ENCODE assay signal across 20 cellular contexts in the genomic region with DNA sequence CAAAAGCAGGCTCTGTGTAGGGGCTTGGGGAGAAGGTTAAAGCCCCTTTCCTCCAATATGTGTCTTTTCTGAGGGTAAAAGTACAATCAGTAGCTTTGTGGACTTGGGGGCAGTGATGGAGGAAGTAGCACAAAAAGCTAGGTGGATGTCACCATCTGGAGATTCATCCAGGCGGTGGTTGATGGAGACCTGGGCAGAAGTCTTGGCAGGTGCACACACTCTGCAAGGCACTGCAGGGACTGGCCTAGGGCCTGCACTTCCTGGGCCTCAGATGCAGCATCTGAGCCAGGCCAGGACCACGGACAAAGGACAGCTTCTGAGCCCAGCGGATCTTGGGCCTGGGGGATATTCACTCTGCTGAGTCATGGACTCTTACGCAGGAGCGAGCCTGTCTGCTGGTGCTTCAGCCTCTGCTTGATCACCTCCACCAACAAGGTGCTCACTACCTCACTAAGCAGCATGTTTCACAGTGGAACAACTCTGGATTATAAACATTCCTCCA.
DNase-seq lines count a peak whose midpoint lies in the region; ATAC-seq and TF ChIP-seq lines count a peak whose summit lies in the region.
"Had no signal": no experiment of that assay in that cellular context is flagged by ENCODE, and none has a peak within 500 bp of the region (broad histone marks: within the 10 kb centered on the region; RNA-seq: fewer than 3 reads in every experiment).

No MANE protein-coding gene starts in this region.

- no peaks in the 10 kb centered on the region for H4K20me1 ChIP-seq in IMR-90 (ENCODE audit: insufficient read depth, low read length)

- H2BK20ac ChIP-seq in IMR-90 (ENCODE audit: low read depth, low read length), result no peak overlapping the region

- H3K36me3 ChIP-seq in IMR-90 (ENCODE audit: control insufficient read depth, insufficient read depth, low read length) (no peaks in the 10 kb centered on the region), parathyroid adenoma (ENCODE audit: control insufficient read depth, insufficient read depth, low read length) (no peaks in the 10 kb centered on the region)
- H3K36me3 ChIP-seq: adrenal gland, breast epithelium, colonic mucosa, esophagus muscularis mucosa, neural progenitor cell, thoracic aorta had no signal

- H3K27me3 Mint-ChIP-seq in activated naive CD4-positive, alpha-beta T cell treated with anti-CD3 and anti-CD28 coated beads for 36 hours (ENCODE audit: low read depth), result no peaks in the 10 kb centered on the region
- H3K27me3 Mint-ChIP-seq in activated naive CD8-positive, alpha-beta T cell treated with anti-CD3 and anti-CD28 coated beads, Interleukin-2, amount 10 ng/mL, durations not matched to agents 7 days and 5 days, result no peaks in the 10 kb centered on the region
- H3K27me3 Mint-ChIP-seq: effector memory CD8-positive, alpha-beta T cell; stimulated activated memory B cell treated with anti-CD40 and anti-IgM and Interleukin-4, amounts not matched to agents 10 μg/mL and 1 μg/mL and 100 μg/mL, for 72 hours had no signal

- no peak overlapping the region for H2AK9ac ChIP-seq in IMR-90 (replicated peaks; ENCODE audit: low read depth, low read length, poor library complexity)

- no peak overlapping the region for H3K23ac ChIP-seq in IMR-90 (ENCODE audit: low read depth, low read length)

- H3K4me1 Mint-ChIP-seq in activated naive CD4-positive, alpha-beta T cell treated with anti-CD3 and anti-CD28 coated beads for 36 hours (ENCODE audit: low read depth), result peaks cover 47% of the 10 kb centered on the region
- peaks cover 25% of the 10 kb centered on the region for H3K4me1 Mint-ChIP-seq in activated naive CD8-positive, alpha-beta T cell treated with anti-CD3 and anti-CD28 coated beads, Interleukin-2, amount 10 ng/mL, durations not matched to agents 7 days and 5 days

- H3K79me1 ChIP-seq in IMR-90 (ENCODE audit: low read depth in 1 of 2, low read length in 2 of 2), result no peaks in the 10 kb centered on the region

- dilution Hi-C loops in IMR-90 (cut with HindIII; ENCODE audit: low sequenced_read_pairs, unreplicated experiment), result no loop called here

- POLR2A ChIA-PET in IMR-90 (lab: Charles Lee; ENCODE audit: unreplicated experiment), result no interaction called here
- POLR2A ChIA-PET in activated naive CD8-positive, alpha-beta T cell treated with anti-CD3 and anti-CD28 coated beads, Interleukin-2, amount 10 ng/mL, durations not matched to agents 7 days and 5 days (lab: Charles Lee), result no interaction called here

- no peaks in the 10 kb centered on the region for H3K9me1 ChIP-seq in IMR-90 (ENCODE audit: insufficient read depth, low read length)

- H3K9me3 ChIP-seq in IMR-90 (ENCODE audit: control insufficient read depth, insufficient read depth, low read length) (no peaks in the 10 kb centered on the region), parathyroid adenoma (ENCODE audit: control insufficient read depth, low read length) (no peaks in the 10 kb centered on the region)
- H3K9me3 ChIP-seq: adrenal gland, breast epithelium, colonic mucosa, esophagus muscularis mucosa, psoas muscle, thoracic aorta had no signal

- in situ Hi-C loops in IMR-90 (cut with MboI; ENCODE audit: low sequenced_read_pairs), result no loop called here

- WGBS in IMR-90 (ENCODE audit: extremely low coverage in 2 of 2, insufficient read length in 1 of 2), 2 experiments, result 92% methylated on average over 2 of the region's 5 CpGs; no CpG with 5 or more reads in 1 of the 2 experiments

- no peak overlapping the region for H3K4ac ChIP-seq in IMR-90 (ENCODE audit: low read depth, low read length)

- H3K27me3 ChIP-seq in IMR-90 (ENCODE audit: control insufficient read depth, insufficient read depth, low read length) (peaks cover 11% of the 10 kb centered on the region), parathyroid adenoma (ENCODE audit: control insufficient read depth, insufficient read depth, low read length) (no peaks in the 10 kb centered on the region)
- H3K27me3 ChIP-seq: adrenal gland, breast epithelium, colonic mucosa, esophagus muscularis mucosa, neural progenitor cell had no signal

- peaks cover 2% of the 10 kb centered on the region; the same call in 1 of the 2 replicates for H3K4me1 ChIP-seq in IMR-90 (ENCODE audit: control insufficient read depth, insufficient read depth, low read length)
- H3K4me1 ChIP-seq in parathyroid adenoma, result peaks cover 30% of the 10 kb centered on the region
- H3K4me1 ChIP-seq: breast epithelium, colonic mucosa had no signal

- no peak overlapping the region for H3K4me3 ChIP-seq in IMR-90 (ENCODE audit: insufficient read depth, low read depth, low read length)
- no peak overlapping the region for H3K4me3 ChIP-seq in parathyroid adenoma (ENCODE audit: low read depth, low read length)
- H3K4me3 ChIP-seq: adrenal gland, breast epithelium, colonic mucosa, esophagus muscularis mucosa, neural progenitor cell, psoas muscle, thoracic aorta had no signal

- H3K27ac ChIP-seq in IMR-90 (ENCODE audit: insufficient read depth, low read length) (no peak overlapping the region), parathyroid adenoma (peak overlapping the region; percentile 63)
- H3K27ac ChIP-seq: adrenal gland, breast epithelium, colonic mucosa, esophagus muscularis mucosa, neural progenitor cell, psoas muscle, thoracic aorta had no signal

- H4K91ac ChIP-seq in IMR-90 (ENCODE audit: insufficient read depth, low read depth, low read length), result no peak overlapping the region

- H3K4me3 Mint-ChIP-seq in activated naive CD4-positive, alpha-beta T cell treated with anti-CD3 and anti-CD28 coated beads for 36 hours, result no peak overlapping the region
- no peak overlapping the region for H3K4me3 Mint-ChIP-seq in activated naive CD8-positive, alpha-beta T cell treated with anti-CD3 and anti-CD28 coated beads, Interleukin-2, amount 10 ng/mL, durations not matched to agents 7 days and 5 days
- H3K4me3 Mint-ChIP-seq: effector memory CD8-positive, alpha-beta T cell; neural progenitor cell; stimulated activated memory B cell treated with anti-CD40 and anti-IgM and Interleukin-4, amounts not matched to agents 10 μg/mL and 1 μg/mL and 100 μg/mL, for 72 hours had no signal

- H3K14ac ChIP-seq in IMR-90 (replicated peaks; ENCODE audit: low read depth, low read length), result no peak overlapping the region

- no peak overlapping the region for H3K56ac ChIP-seq in IMR-90 (ENCODE audit: extremely low read depth, insufficient read depth, low read length)

- no peaks in the 10 kb centered on the region for H3K36me3 Mint-ChIP-seq in activated naive CD4-positive, alpha-beta T cell treated with anti-CD3 and anti-CD28 coated beads for 36 hours (ENCODE audit: low read depth)
- H3K36me3 Mint-ChIP-seq in activated naive CD8-positive, alpha-beta T cell treated with anti-CD3 and anti-CD28 coated beads, Interleukin-2, amount 10 ng/mL, durations not matched to agents 7 days and 5 days, result no peaks in the 10 kb centered on the region
- H3K36me3 Mint-ChIP-seq: neural progenitor cell; stimulated activated memory B cell treated with anti-CD40 and anti-IgM and Interleukin-4, amounts not matched to agents 10 μg/mL and 1 μg/mL and 100 μg/mL, for 72 hours had no signal

- peak; percentile 10 for DNase-seq in activated naive CD4-positive, alpha-beta T cell treated with anti-CD3 and anti-CD28 coated beads for 36 hours
- DNase-seq in activated naive CD4-positive, alpha-beta T cell treated with Interleukin-2 at 50 U/mL for 16 hours, result no peak
- peak; percentile 5 for DNase-seq in IMR-90
- DNase-seq in activated naive CD8-positive, alpha-beta T cell treated with anti-CD3 and anti-CD28 coated beads, Interleukin-2, amount 10 ng/mL, durations not matched to agents 7 days and 5 days, result no peak
- no peak for DNase-seq in NCI-H510A (lab: John Stamatoyannopoulos, UW)
- DNase-seq: adrenal gland; colonic mucosa; DND-41; effector memory CD8-positive, alpha-beta T cell; hippocampal formation; NCI-H1930; psoas muscle; T-helper 1 cell had no signal

- TF ChIP-seq RAD21 in IMR-90 (IDR thresholded peaks at IDR 0.05; ENCODE audit: low read length), result no peak

- no peak overlapping the region for H3K4me2 ChIP-seq in IMR-90 (ENCODE audit: low read depth, low read length)
- no peak overlapping the region for H3K4me2 ChIP-seq in parathyroid adenoma (ENCODE audit: low read length)
- H3K4me2 ChIP-seq: neural progenitor cell had no signal

- H3K9ac ChIP-seq in IMR-90 (ENCODE audit: low read depth, low read length) (no peak overlapping the region), parathyroid adenoma (no peak overlapping the region)
- H3K9ac ChIP-seq: neural progenitor cell had no signal

- H4K5ac ChIP-seq in IMR-90 (ENCODE audit: low read depth, low read length), result no peak overlapping the region

- CTCF ChIA-PET in activated naive CD4-positive, alpha-beta T cell treated with anti-CD3 and anti-CD28 coated beads for 36 hours (lab: Charles Lee), result interaction anchor here (1.2 to 1.4 kb wide), 2 partner anchors 39 to 102 kb away, joined by 3 to 5 read pairs; no protein-coding TSS in a partner anchor
- CTCF ChIA-PET in IMR-90 (lab: Yijun Ruan, JAX), result interaction anchor here (1.4 kb wide), 1 partner anchor 39 kb away, joined by 3 read pairs; no protein-coding TSS in a partner anchor

- peak overlapping the region; percentile 84 for H3K27ac Mint-ChIP-seq in activated naive CD4-positive, alpha-beta T cell treated with anti-CD3 and anti-CD28 coated beads for 36 hours
- peak overlapping the region; percentile 76 for H3K27ac Mint-ChIP-seq in activated naive CD8-positive, alpha-beta T cell treated with anti-CD3 and anti-CD28 coated beads, Interleukin-2, amount 10 ng/mL, durations not matched to agents 7 days and 5 days
- H3K27ac Mint-ChIP-seq: neural progenitor cell; stimulated activated memory B cell treated with anti-CD40 and anti-IgM and Interleukin-4, amounts not matched to agents 10 μg/mL and 1 μg/mL and 100 μg/mL, for 72 hours had no signal

- H2AFZ ChIP-seq in IMR-90 (replicated peaks; ENCODE audit: low read length, poor library complexity), result no peak overlapping the region
- no peak overlapping the region for H2AFZ ChIP-seq in parathyroid adenoma
- H2AFZ ChIP-seq: neural progenitor cell had no signal

- no peak overlapping the region for H3K18ac ChIP-seq in IMR-90 (ENCODE audit: low read depth, low read length)

- no peak for ATAC-seq in IMR-90 (ENCODE audit: low read depth)
- ATAC-seq in activated naive CD8-positive, alpha-beta T cell treated with anti-CD3 and anti-CD28 coated beads, Interleukin-2, amount 10 ng/mL, durations not matched to agents 7 days and 5 days (ENCODE audit: low read depth), result no peak
- no peak for ATAC-seq in GM19397 (IDR thresholded peaks at IDR 0.05; ENCODE audit: unreplicated experiment)
- ATAC-seq: effector memory CD8-positive, alpha-beta T cell; psoas muscle; stimulated activated memory B cell treated with anti-CD40 and anti-IgM and Interleukin-4, amounts not matched to agents 10 μg/mL and 1 μg/mL and 100 μg/mL, for 72 hours had no signal

- no peak overlapping the region for H2BK120ac ChIP-seq in IMR-90 (ENCODE audit: low read depth, low read length)

- no peaks in the 10 kb centered on the region for H3K9me3 Mint-ChIP-seq in activated naive CD4-positive, alpha-beta T cell treated with anti-CD3 and anti-CD28 coated beads for 36 hours
- H3K9me3 Mint-ChIP-seq in activated naive CD8-positive, alpha-beta T cell treated with anti-CD3 and anti-CD28 coated beads, Interleukin-2, amount 10 ng/mL, durations not matched to agents 7 days and 5 days, result no peaks in the 10 kb centered on the region
- H3K9me3 Mint-ChIP-seq: effector memory CD8-positive, alpha-beta T cell; neural progenitor cell; stimulated activated memory B cell treated with anti-CD40 and anti-IgM and Interleukin-4, amounts not matched to agents 10 μg/mL and 1 μg/mL and 100 μg/mL, for 72 hours had no signal

- H2AK5ac ChIP-seq in IMR-90 (ENCODE audit: low read depth, low read length), result no peak overlapping the region

- H2BK5ac ChIP-seq in IMR-90 (ENCODE audit: low read depth, low read length, poor library complexity, severe bottlenecking), result no peak overlapping the region

- no peak overlapping the region for H4K8ac ChIP-seq in IMR-90 (ENCODE audit: low read depth in 2 of 2, low read length in 2 of 2)

- BruUV-seq in IMR-90 (replicated peaks; lab: Mats Ljungman, UMichigan), result no TSS peak

- intact Hi-C loops in activated naive CD4-positive, alpha-beta T cell treated with anti-CD3 and anti-CD28 coated beads for 36 hours (cut with micrococcal nuclease), result loop anchor here (2.0 to 10.0 kb wide), 4 partner anchors 521 to 1776 kb away; partner anchors contain the start of genes ARPC2 and DNPEP
- intact Hi-C loops in IMR-90 (cut with micrococcal nuclease), result no loop called here

- TF ChIP-seq POLR2A in IMR-90 (IDR thresholded peaks at IDR 0.05; ENCODE audit: low read depth, low read length), result no peak

- no peak overlapping the region for H2BK15ac ChIP-seq in IMR-90 (ENCODE audit: low read depth, low read length)

- no peak for TF ChIP-seq CTCF in IMR-90 (conservative IDR thresholded peaks at IDR 0.05; ENCODE audit: low read depth, low read length)
- TF ChIP-seq CTCF in parathyroid adenoma (IDR thresholded peaks at IDR 0.05), result no peak

- H3K79me2 ChIP-seq in parathyroid adenoma, result no peaks in the 10 kb centered on the region

Comparison
In these comparisons a context has a peak if more than half of its experiments do, and no peak if none do; other contexts are left out.
1. DNase-seq: peak in activated naive CD4-positive, alpha-beta T cell treated with anti-CD3 and anti-CD28 coated beads for 36 hours (single experiment) and IMR-90 (single experiment); none in activated naive CD4-positive, alpha-beta T cell treated with Interleukin-2 at 50 U/mL for 16 hours (single experiment), activated naive CD8-positive, alpha-beta T cell treated with anti-CD3 and anti-CD28 coated beads, Interleukin-2, amount 10 ng/mL, durations not matched to agents 7 days and 5 days (single experiment) and NCI-H510A (single experiment).